ENCODE assay signal across 33 cellular contexts in genomic region chr6:119481098-119481497, GRCh38.
"Had no signal": no experiment of that assay in that cellular context is flagged by ENCODE, and none has a peak within 500 bp of the region (broad histone marks: within the 10 kb centered on the region; RNA-seq: fewer than 3 reads in every experiment).

No MANE protein-coding gene starts in this region.

- FAIRE-seq: astrocyte, TTC549 had no signal

- H3K9me3 ChIP-seq: adrenal gland, body of pancreas, breast epithelium had no signal

- H3K4me3 ChIP-seq: adrenal gland, body of pancreas, breast epithelium had no signal

- H3K4me1 ChIP-seq: breast epithelium had no signal

- H3K27ac ChIP-seq: adrenal gland, body of pancreas, brain microvascular endothelial cell, breast epithelium, VCaP had no signal

- H3K27me3 ChIP-seq: adrenal gland, brain microvascular endothelial cell, breast epithelium had no signal

- ATAC-seq: activated CD8-positive, alpha-beta T cell treated with anti-CD3 and anti-CD28 coated beads for 36 hours; activated naive CD4-positive, alpha-beta T cell treated with anti-CD3 and anti-CD28 coated beads, Interleukin-2, amount 50 U/mL, for 72 hours; activated T-cell treated with anti-CD3 and anti-CD28 coated beads, Interleukin-2, amount 50 U/mL, for 4 hours; activated T-cell treated with anti-CD3 and anti-CD28 coated beads, Interleukin-2, amount 50 U/mL, for 72 hours; activated T-helper 17 cell treated with anti-CD3 and anti-CD28 coated beads, Interleukin-2, amount 50 U/mL, for 72 hours; body of pancreas had no signal

- H3K36me3 ChIP-seq: adrenal gland, brain microvascular endothelial cell, breast epithelium had no signal

- DNase-seq: activated B cell treated with CpG ODN at 0.5 μM for 24 hours; activated CD4-positive, alpha-beta memory T cell treated with anti-CD3 and anti-CD28 coated beads for 36 hours; activated CD4-positive, alpha-beta T cell treated with anti-CD3 and anti-CD28 coated beads for 4 hours; activated CD4-positive, alpha-beta T cell treated with anti-CD3 and anti-CD28 coated beads, Interleukin-2, amount 10 ng/mL, durations not matched to agents 24 days and 14 days; activated CD4-positive, alpha-beta T cell treated with anti-CD3 and anti-CD28 coated beads, Interleukin-2, amount 50 U/mL, for 1 hour; activated CD4-positive, alpha-beta T cell treated with anti-CD3 and anti-CD28 coated beads, Interleukin-2, amount 50 U/mL, for 4 hours; activated CD4-positive, CD25-positive, alpha-beta regulatory T cell treated with anti-CD3 and anti-CD28 coated beads, Interleukin-2, amount 50 U/mL, for 72 hours; activated CD8-positive, alpha-beta memory T cell treated with anti-CD3 and anti-CD28 coated beads, Interleukin-2, amount 50 U/mL, for 4 hours; activated CD8-positive, alpha-beta T cell treated with anti-CD3 and anti-CD28 coated beads for 36 hours; activated effector memory CD4-positive, alpha-beta T cell treated with anti-CD3 and anti-CD28 coated beads, Interleukin-2, amount 50 U/mL, for 16 hours; activated gamma-delta T cell treated with Interleukin-2 at 50 U/mL for 16 hours; activated naive CD4-positive, alpha-beta T cell; activated naive CD4-positive, alpha-beta T cell treated with anti-CD3 and anti-CD28 coated beads for 36 hours; activated naive CD4-positive, alpha-beta T cell treated with anti-CD3 and anti-CD28 coated beads, Interleukin-2, amount 50 U/mL, for 16 hours; activated naive CD8-positive, alpha-beta T cell treated with anti-CD3 and anti-CD28 coated beads for 36 hours; activated T-cell treated with anti-CD3 and anti-CD28 coated beads for 4 hours; activated T-cell treated with anti-CD3 and anti-CD28 coated beads, Interleukin-2, amount 50 U/mL, for 1 hour; activated T-cell treated with anti-CD3 and anti-CD28 coated beads, Interleukin-2, amount 50 U/mL, for 4 hours; activated T-cell treated with anti-CD3 and anti-CD28 coated beads, Interleukin-2, amount 50 U/mL, for 72 hours; adrenal gland; amniotic stem cell; aorta; body of pancreas; brain microvascular endothelial cell; central memory CD4-positive, alpha-beta T cell; T-helper 2 cell; T-helper 9 cell had no signal
